2 cellular contexts compared by ENCODE assay signal in the genomic region with DNA sequence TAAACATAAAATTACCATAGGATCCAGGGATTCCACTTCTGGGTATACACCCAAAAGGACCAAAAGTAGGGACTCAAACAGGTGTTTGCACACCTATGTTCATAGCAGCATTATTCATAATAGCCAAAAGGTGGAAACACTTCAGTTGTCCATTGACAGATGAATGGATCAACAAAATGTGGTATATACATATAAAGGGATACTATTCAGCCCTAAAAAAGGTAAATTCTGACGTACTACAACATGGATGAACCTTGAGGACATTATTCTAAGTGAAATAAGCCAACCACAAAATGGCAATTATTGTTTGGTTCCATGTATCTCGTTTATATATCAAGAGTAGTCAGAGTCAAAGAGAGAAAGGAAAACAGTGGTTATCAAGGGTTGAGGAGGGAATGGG.
TF ChIP-seq lines count a peak whose summit lies in the region.

No MANE protein-coding gene starts in this region.

TF ChIP-seq in A549, 52 proteins besides CTCF, POLR2A, EP300 and RAD21 (continued from another document):
- no peak for TF ChIP-seq CHD4 (IDR thresholded peaks at IDR 0.05; ENCODE audit: borderline replicate concordance)
- 0 out of 2 replicates have a peak, but pooled peaks have one; percentile 50 for TF ChIP-seq HOXA7 (CRISPR knock-in tag; IDR thresholded peaks at IDR 0.05)
- TF ChIP-seq, protein P1, sequence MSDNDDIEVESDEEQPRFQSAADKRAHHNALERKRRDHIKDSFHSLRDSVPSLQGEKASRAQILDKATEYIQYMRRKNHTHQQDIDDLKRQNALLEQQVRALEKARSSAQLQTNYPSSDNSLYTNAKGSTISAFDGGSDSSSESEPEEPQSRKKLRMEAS (IDR thresholded peaks at IDR 0.05): no peak
- TF ChIP-seq MAFK (IDR thresholded peaks at IDR 0.05; ENCODE audit: partially characterized antibody): no peak
- TF ChIP-seq EHF (CRISPR knock-in tag; IDR thresholded peaks at IDR 0.05): no peak
- no peak for TF ChIP-seq RNF2 (IDR thresholded peaks at IDR 0.05; ENCODE audit: borderline replicate concordance, low read depth)
- TF ChIP-seq CBX2 (IDR thresholded peaks at IDR 0.05; ENCODE audit: borderline replicate concordance, low read depth): no peak
- TF ChIP-seq, protein P2, sequence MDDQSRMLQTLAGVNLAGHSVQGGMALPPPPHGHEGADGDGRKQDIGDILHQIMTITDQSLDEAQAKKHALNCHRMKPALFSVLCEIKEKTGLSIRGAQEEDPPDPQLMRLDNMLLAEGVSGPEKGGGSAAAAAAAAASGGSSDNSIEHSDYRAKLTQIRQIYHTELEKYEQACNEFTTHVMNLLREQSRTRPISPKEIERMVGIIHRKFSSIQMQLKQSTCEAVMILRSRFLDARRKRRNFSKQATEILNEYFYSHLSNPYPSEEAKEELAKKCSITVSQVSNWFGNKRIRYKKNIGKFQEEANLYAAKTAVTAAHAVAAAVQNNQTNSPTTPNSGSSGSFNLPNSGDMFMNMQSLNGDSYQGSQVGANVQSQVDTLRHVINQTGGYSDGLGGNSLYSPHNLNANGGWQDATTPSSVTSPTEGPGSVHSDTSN (IDR thresholded peaks at IDR 0.05): no peak
- no peak for TF ChIP-seq FOSL2 (IDR thresholded peaks at IDR 0.05)
- no peak for TF ChIP-seq FOSL2 (CRISPR knock-in tag; IDR thresholded peaks at IDR 0.05)
- TF ChIP-seq KDM1A (IDR thresholded peaks at IDR 0.05; ENCODE audit: low read depth): no peak
- no peak for TF ChIP-seq NR3C1 (IDR thresholded peaks at IDR 0.05)

TF ChIP-seq in K562, 482 proteins besides CTCF, POLR2A, EP300 and RAD21 (continued from another document):
- TF ChIP-seq, protein P3, sequence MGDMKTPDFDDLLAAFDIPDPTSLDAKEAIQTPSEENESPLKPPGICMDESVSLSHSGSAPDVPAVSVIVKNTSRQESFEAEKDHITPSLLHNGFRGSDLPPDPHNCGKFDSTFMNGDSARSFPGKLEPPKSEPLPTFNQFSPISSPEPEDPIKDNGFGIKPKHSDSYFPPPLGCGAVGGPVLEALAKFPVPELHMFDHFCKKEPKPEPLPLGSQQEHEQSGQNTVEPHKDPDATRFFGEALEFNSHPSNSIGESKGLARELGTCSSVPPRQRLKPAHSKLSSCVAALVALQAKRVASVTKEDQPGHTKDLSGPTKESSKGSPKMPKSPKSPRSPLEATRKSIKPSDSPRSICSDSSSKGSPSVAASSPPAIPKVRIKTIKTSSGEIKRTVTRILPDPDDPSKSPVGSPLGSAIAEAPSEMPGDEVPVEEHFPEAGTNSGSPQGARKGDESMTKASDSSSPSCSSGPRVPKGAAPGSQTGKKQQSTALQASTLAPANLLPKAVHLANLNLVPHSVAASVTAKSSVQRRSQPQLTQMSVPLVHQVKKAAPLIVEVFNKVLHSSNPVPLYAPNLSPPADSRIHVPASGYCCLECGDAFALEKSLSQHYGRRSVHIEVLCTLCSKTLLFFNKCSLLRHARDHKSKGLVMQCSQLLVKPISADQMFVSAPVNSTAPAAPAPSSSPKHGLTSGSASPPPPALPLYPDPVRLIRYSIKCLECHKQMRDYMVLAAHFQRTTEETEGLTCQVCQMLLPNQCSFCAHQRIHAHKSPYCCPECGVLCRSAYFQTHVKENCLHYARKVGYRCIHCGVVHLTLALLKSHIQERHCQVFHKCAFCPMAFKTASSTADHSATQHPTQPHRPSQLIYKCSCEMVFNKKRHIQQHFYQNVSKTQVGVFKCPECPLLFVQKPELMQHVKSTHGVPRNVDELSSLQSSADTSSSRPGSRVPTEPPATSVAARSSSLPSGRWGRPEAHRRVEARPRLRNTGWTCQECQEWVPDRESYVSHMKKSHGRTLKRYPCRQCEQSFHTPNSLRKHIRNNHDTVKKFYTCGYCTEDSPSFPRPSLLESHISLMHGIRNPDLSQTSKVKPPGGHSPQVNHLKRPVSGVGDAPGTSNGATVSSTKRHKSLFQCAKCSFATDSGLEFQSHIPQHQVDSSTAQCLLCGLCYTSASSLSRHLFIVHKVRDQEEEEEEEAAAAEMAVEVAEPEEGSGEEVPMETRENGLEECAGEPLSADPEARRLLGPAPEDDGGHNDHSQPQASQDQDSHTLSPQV (IDR thresholded peaks at IDR 0.05): no peak
- TF ChIP-seq ZNF146 (CRISPR knock-in tag; IDR thresholded peaks at IDR 0.05; ENCODE audit: unreplicated experiment): peak; percentile 78
- no peak for TF ChIP-seq ILF3 (IDR thresholded peaks at IDR 0.05; ENCODE audit: borderline replicate concordance)
- no peak for TF ChIP-seq ARHGAP35 (IDR thresholded peaks at IDR 0.05; ENCODE audit: partially characterized antibody)
- TF ChIP-seq HEY1 (CRISPR knock-in tag; IDR thresholded peaks at IDR 0.05; ENCODE audit: borderline replicate concordance): no peak
- no peak for TF ChIP-seq FOS (IDR thresholded peaks at IDR 0.05; ENCODE audit: extremely low read depth, insufficient read length)
- no peak for TF ChIP-seq HDAC1 (IDR thresholded peaks at IDR 0.05)
- TF ChIP-seq MTF1 (CRISPR knock-in tag; IDR thresholded peaks at IDR 0.05; ENCODE audit: borderline replicate concordance): no peak
- TF ChIP-seq RBM25 (IDR thresholded peaks at IDR 0.05; ENCODE audit: low read depth, low read length, severe bottlenecking): peak; percentile 25
- no peak for TF ChIP-seq EHMT2 (IDR thresholded peaks at IDR 0.05)
